ENCODE assay signal across 14 cellular contexts in the genomic region with DNA sequence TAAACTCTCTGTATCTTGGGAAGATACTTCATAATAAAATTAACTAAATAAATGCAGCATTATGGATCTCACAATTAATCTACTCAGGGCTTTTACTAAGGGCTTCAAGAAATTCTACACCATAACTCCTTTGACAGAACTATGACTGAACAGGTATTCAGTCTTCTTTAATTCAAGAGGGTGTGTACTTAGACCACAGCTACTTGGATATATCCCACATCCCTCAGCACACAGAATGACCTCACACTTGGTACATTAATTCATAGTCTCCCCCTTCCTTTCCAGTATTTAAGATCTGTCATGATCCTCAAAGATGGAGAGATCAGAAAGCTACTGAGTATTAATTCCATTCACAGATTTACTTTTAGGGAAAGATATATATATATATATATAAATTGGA.
"Had no signal": no experiment of that assay in that cellular context is flagged by ENCODE, and none has a peak within 500 bp of the region (broad histone marks: within the 10 kb centered on the region; RNA-seq: fewer than 3 reads in every experiment).

No MANE protein-coding gene starts in this region.

- H3K36me3 Mint-ChIP-seq: activated naive CD4-positive, alpha-beta T cell treated with anti-CD3 and anti-CD28 coated beads, Interleukin-2, amount 50 U/mL, for 24 hours had no signal

- H3K4me1 ChIP-seq: esophagus squamous epithelium, gastrocnemius medialis, left ventricle myocardium inferior, pancreas, stomach had no signal

- H3K27ac Mint-ChIP-seq: activated naive CD4-positive, alpha-beta T cell treated with anti-CD3 and anti-CD28 coated beads, Interleukin-2, amount 50 U/mL, for 24 hours; T-helper 1 cell treated with Interleukin-12 subunit alpha and Interleukin-12 subunit beta and Interleukin-4 antibody, amounts not matched to agents 30 μg/mL and 1 μg/mL, for 36 hours had no signal

- H3K36me3 ChIP-seq: esophagus squamous epithelium, gastrocnemius medialis, left ventricle myocardium inferior, pancreas, stomach, thoracic aorta had no signal

- H3K27me3 Mint-ChIP-seq: activated naive CD4-positive, alpha-beta T cell treated with anti-CD3 and anti-CD28 coated beads, Interleukin-2, amount 50 U/mL, for 24 hours had no signal

- H3K4me1 Mint-ChIP-seq: activated naive CD4-positive, alpha-beta T cell treated with anti-CD3 and anti-CD28 coated beads, Interleukin-2, amount 50 U/mL, for 24 hours had no signal

- H3K9me3 Mint-ChIP-seq: activated naive CD4-positive, alpha-beta T cell treated with anti-CD3 and anti-CD28 coated beads, Interleukin-2, amount 50 U/mL, for 24 hours; T-helper 1 cell treated with Interleukin-12 subunit alpha and Interleukin-12 subunit beta and Interleukin-4 antibody, amounts not matched to agents 30 μg/mL and 1 μg/mL, for 36 hours had no signal

- DNase-seq: activated CD4-positive, alpha-beta T cell treated with anti-CD3 and anti-CD28 coated beads for 4 hours; amniotic stem cell; esophagus squamous epithelium; gastrocnemius medialis; islet precursor cell; left ventricle myocardium inferior; mesendoderm; pancreas; retina; small intestine; stomach had no signal

- ATAC-seq: gastrocnemius medialis, pancreas had no signal

- H3K27ac ChIP-seq: esophagus squamous epithelium, gastrocnemius medialis, left ventricle myocardium inferior, pancreas, stomach, thoracic aorta had no signal

- FAIRE-seq: pancreas, small intestine had no signal

- H3K27me3 ChIP-seq: esophagus squamous epithelium, gastrocnemius medialis, pancreas, stomach had no signal

- H3K4me3 Mint-ChIP-seq: activated naive CD4-positive, alpha-beta T cell treated with anti-CD3 and anti-CD28 coated beads, Interleukin-2, amount 50 U/mL, for 24 hours; T-helper 1 cell treated with Interleukin-12 subunit alpha and Interleukin-12 subunit beta and Interleukin-4 antibody, amounts not matched to agents 30 μg/mL and 1 μg/mL, for 36 hours had no signal

- H3K4me3 ChIP-seq: esophagus squamous epithelium, gastrocnemius medialis, left ventricle myocardium inferior, pancreas, stomach, thoracic aorta had no signal

- H3K9me3 ChIP-seq: esophagus squamous epithelium, gastrocnemius medialis, pancreas, stomach, thoracic aorta had no signal
